In the genomic region with DNA sequence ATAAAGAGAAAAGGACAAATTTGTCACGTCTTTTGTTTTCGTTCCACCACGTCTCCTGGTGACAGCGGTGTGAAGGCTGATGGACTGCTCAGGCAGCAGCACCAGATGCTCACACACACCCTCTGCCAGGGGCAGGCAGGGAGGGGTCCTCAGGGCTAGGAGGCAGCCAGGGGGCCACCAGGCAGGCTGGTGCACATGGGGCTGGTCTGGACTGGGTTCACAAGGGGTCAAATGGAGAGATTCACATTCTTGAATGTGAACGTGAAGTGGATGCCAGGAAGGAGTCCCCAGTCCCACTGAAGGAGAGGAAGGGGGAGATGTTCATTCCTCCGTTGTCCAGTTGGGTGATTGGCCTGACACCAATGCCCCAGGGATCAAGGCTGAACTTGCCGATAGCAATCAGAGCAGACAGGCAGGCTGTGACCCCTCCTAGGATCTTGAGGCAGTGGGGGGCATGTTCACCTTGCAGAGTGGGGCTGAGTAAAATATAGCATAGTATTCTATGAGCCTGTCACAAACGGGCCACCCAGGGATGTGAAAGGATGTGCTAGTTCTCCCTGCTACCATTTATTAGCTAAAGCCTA, we compare ENCODE assay signal across 21 cellular contexts.
A peak's percentile ranks its signal among the peaks of the same experiment; 100 is the strongest.
DNase-seq lines count a peak whose midpoint lies in the region; ATAC-seq and TF ChIP-seq lines count a peak whose summit lies in the region.
"Had no signal": no experiment of that assay in that cellular context is flagged by ENCODE, and none has a peak within 500 bp of the region (broad histone marks: within the 10 kb centered on the region; RNA-seq: fewer than 3 reads in every experiment).

No MANE protein-coding gene starts in this region.

- H3K27me3 Mint-ChIP-seq in brain, result peaks cover 6% of the 10 kb centered on the region
- H3K27me3 Mint-ChIP-seq in glutamatergic neuron (ENCODE audit: unreplicated experiment), result no peaks in the 10 kb centered on the region
- H3K27me3 Mint-ChIP-seq in neural progenitor cell (ENCODE audit: insufficient read depth, low read depth), result no peaks in the 10 kb centered on the region

- H3K4me1 ChIP-seq in neural progenitor cell, result no peaks in the 10 kb centered on the region
- no peaks in the 10 kb centered on the region for H3K4me1 ChIP-seq in upper lobe of right lung

- H4K20me1 ChIP-seq in neural progenitor cell (ENCODE audit: low read depth), result no peaks in the 10 kb centered on the region

- no peaks in the 10 kb centered on the region for H3K79me2 ChIP-seq in neural progenitor cell (ENCODE audit: low read depth)

- peak; percentile 45 for DNase-seq in NCI-H2227 treated with DMSO at 0.1 percent for 48 hours (lab: John Stamatoyannopoulos, UW)
- DNase-seq in glutamatergic neuron, result peak; percentile 22
- DNase-seq in retina, result peak; percentile 67
- DNase-seq in neural progenitor cell (ENCODE audit: low spot score), result no peak
- DNase-seq in upper lobe of right lung, result no peak
- DNase-seq: C1 segment of cervical spinal cord; CD4-positive, alpha-beta memory T cell; DMS53; GM23248; H9; HFFc6; KBM-7; NCI-H1105 treated with DMSO at 0.1 percent for 48 hours; NCI-H1694; NCI-H2029 treated with DMSO at 0.1 percent for 48 hours; NCI-H226; NCI-H510A; SIG-M5 had no signal

- ATAC-seq in GM18870 (IDR thresholded peaks at IDR 0.05; ENCODE audit: unreplicated experiment) (no peak), upper lobe of right lung (no peak)

- no peak overlapping the region for H3K4me2 ChIP-seq in neural progenitor cell

- H3K27ac ChIP-seq in neural progenitor cell (no peak overlapping the region), upper lobe of right lung (no peak overlapping the region)
- H3K27ac ChIP-seq: GM23248, SK-N-MC had no signal

- H3K36me3 ChIP-seq in neural progenitor cell (no peaks in the 10 kb centered on the region), upper lobe of right lung (no peaks in the 10 kb centered on the region)

- TF ChIP-seq CTCF in brain (conservative IDR thresholded peaks at IDR 0.05), result no peak
- no peak for TF ChIP-seq CTCF in glutamatergic neuron (IDR thresholded peaks at IDR 0.05; ENCODE audit: partially characterized antibody, unreplicated experiment)
- no peak for TF ChIP-seq CTCF in neural progenitor cell (IDR thresholded peaks at IDR 0.05)
- TF ChIP-seq CTCF in upper lobe of right lung (IDR thresholded peaks at IDR 0.05), result no peak

- H3K36me3 Mint-ChIP-seq in brain (no peaks in the 10 kb centered on the region), glutamatergic neuron (ENCODE audit: unreplicated experiment) (no peaks in the 10 kb centered on the region), neural progenitor cell (no peaks in the 10 kb centered on the region)
- H3K36me3 Mint-ChIP-seq: CD4-positive, alpha-beta memory T cell had no signal

- H3K4me3 ChIP-seq in neural progenitor cell (no peak overlapping the region), upper lobe of right lung (no peak overlapping the region)
- H3K4me3 ChIP-seq: GM23248, SK-N-MC had no signal

- H3F3A ChIP-seq in neural progenitor cell (ENCODE audit: low read depth), result no peaks in the 10 kb centered on the region

- H3K9ac ChIP-seq in neural progenitor cell, result no peak overlapping the region
- H3K9ac ChIP-seq: GM23248 had no signal

- peaks cover 0 to 36% (median 13%) of the 10 kb centered on the region in 5 experiments for H3K9me3 Mint-ChIP-seq in brain
- peaks cover 2% of the 10 kb centered on the region for H3K9me3 Mint-ChIP-seq in glutamatergic neuron (ENCODE audit: unreplicated experiment)
- peaks cover 9% of the 10 kb centered on the region for H3K9me3 Mint-ChIP-seq in neural progenitor cell
- H3K9me3 Mint-ChIP-seq: HFFc6 had no signal

- H3K4me1 Mint-ChIP-seq in brain (peaks cover 27% of the 10 kb centered on the region), glutamatergic neuron (ENCODE audit: low read depth, unreplicated experiment) (peaks cover 4% of the 10 kb centered on the region), neural progenitor cell (no peaks in the 10 kb centered on the region)
- H3K4me1 Mint-ChIP-seq: CD4-positive, alpha-beta memory T cell had no signal

- intact Hi-C loops in upper lobe of right lung (cut with DNase I), result no loop called here

- no peaks in the 10 kb centered on the region for H3K9me3 ChIP-seq in neural progenitor cell (ENCODE audit: low read depth)
- H3K9me3 ChIP-seq in upper lobe of right lung, result no peaks in the 10 kb centered on the region

- peak overlapping the region in 1 of 5 experiments; percentile 26 for H3K4me3 Mint-ChIP-seq in brain
- no peak overlapping the region for H3K4me3 Mint-ChIP-seq in glutamatergic neuron (ENCODE audit: unreplicated experiment)
- no peak overlapping the region for H3K4me3 Mint-ChIP-seq in neural progenitor cell
- H3K4me3 Mint-ChIP-seq: CD4-positive, alpha-beta memory T cell; H9; HFFc6 had no signal

- peak overlapping the region in 4 of 5 experiments; percentile 6 to 82 (median 76) for H3K27ac Mint-ChIP-seq in brain
- H3K27ac Mint-ChIP-seq in glutamatergic neuron (ENCODE audit: unreplicated experiment), result no peak overlapping the region
- no peak overlapping the region for H3K27ac Mint-ChIP-seq in neural progenitor cell
- H3K27ac Mint-ChIP-seq: CD4-positive, alpha-beta memory T cell; H9; HFFc6 had no signal

- H3K27me3 ChIP-seq in neural progenitor cell (no peaks in the 10 kb centered on the region), upper lobe of right lung (no peaks in the 10 kb centered on the region)

- H2AFZ ChIP-seq in neural progenitor cell (replicated peaks), result no peak overlapping the region
- H2AFZ ChIP-seq: GM23248 had no signal

Comparison
In these comparisons a context has a peak if more than half of its experiments do, and no peak if none do; other contexts are left out.
1. DNase-seq: peak in NCI-H2227 treated with DMSO at 0.1 percent for 48 hours (single experiment), glutamatergic neuron (single experiment) and retina (single experiment); none in neural progenitor cell (single experiment) and upper lobe of right lung (single experiment).
2. H3K27ac Mint-ChIP-seq: peak in brain (4 of 5); none in glutamatergic neuron (single experiment) and neural progenitor cell (single experiment).